ENCODE assay signal across 17 cellular contexts in the genomic region with DNA sequence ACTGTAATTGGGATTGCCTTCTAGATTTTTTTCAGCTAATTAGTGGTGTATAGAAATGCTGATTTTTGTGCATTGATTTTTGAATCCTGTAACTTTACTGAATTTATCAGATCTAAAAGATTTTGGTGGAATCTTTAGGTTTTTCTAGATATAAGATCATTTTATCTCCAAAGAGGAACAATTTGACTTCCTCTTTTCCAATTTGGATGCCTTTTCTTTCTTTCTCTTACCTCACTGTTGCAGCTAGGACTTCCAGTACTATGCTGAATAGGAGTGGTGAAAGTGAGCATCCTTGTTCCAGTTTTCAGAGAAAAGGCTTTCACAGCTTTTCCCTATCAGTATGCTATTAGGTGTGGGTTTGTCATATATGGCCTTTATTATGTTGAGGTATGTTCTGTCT.
"Had no signal": no experiment of that assay in that cellular context is flagged by ENCODE, and none has a peak within 500 bp of the region (broad histone marks: within the 10 kb centered on the region; RNA-seq: fewer than 3 reads in every experiment).

No MANE protein-coding gene starts in this region.

- ATAC-seq: esophagus mucosa; heart right ventricle; naive thymus-derived CD4-positive, alpha-beta T cell had no signal

- FAIRE-seq: endometrium, islet of Langerhans, small intestine had no signal

- DNase-seq: effector memory CD4-positive, alpha-beta T cell; heart right ventricle; hypothalamus; kidney glomerular epithelial cell; mesendoderm; naive thymus-derived CD4-positive, alpha-beta T cell; nephron progenitor cell; posterior cingulate gyrus; small intestine; stimulated activated CD4-positive, alpha-beta T cell treated with anti-CD3 and anti-CD28 coated beads, Interleukin-12 subunit alpha, Interleukin-12 subunit beta, amount 100 ng/mL, for 4 hours; stimulated activated naive CD4-positive, alpha-beta T cell treated with Interleukin-2 at 50 U/mL for 16 hours; thyroid gland; upper lobe of left lung; uterus had no signal
